In genomic region chr1:178652506-178652905, GRCh38 we compare ENCODE assay signal across 19 cellular contexts.
"Had no signal": no experiment of that assay in that cellular context is flagged by ENCODE, and none has a peak within 500 bp of the region (broad histone marks: within the 10 kb centered on the region; RNA-seq: fewer than 3 reads in every experiment).

No MANE protein-coding gene starts in this region.

- H3K4me3 ChIP-seq: body of pancreas, lung, pancreas, psoas muscle, right atrium auricular region, tibial nerve had no signal

- H3K36me3 ChIP-seq: pancreas, right atrium auricular region, tibial nerve had no signal

- H3K4me1 ChIP-seq: body of pancreas, pancreas, psoas muscle had no signal

- DNase-seq: activated B cell treated with CpG ODN at 0.5 μM for 24 hours; activated CD4-positive, alpha-beta memory T cell treated with anti-CD3 and anti-CD28 coated beads for 36 hours; activated CD4-positive, alpha-beta T cell treated with anti-CD3 and anti-CD28 coated beads for 36 hours; activated effector memory CD4-positive, alpha-beta T cell treated with Interleukin-2 at 50 U/mL for 16 hours; activated naive CD4-positive, alpha-beta T cell treated with anti-CD3 and anti-CD28 coated beads for 36 hours; activated T-cell treated with anti-CD3 and anti-CD28 coated beads, Interleukin-2, amount 50 U/mL, for 72 hours; body of pancreas; endodermal cell; immature natural killer cell; naive thymus-derived CD8-positive, alpha-beta T cell; pancreas; psoas muscle; stimulated activated CD4-positive, alpha-beta T cell treated with anti-CD3 and anti-CD28 coated beads, Interleukin-12 subunit alpha, Interleukin-12 subunit beta, amount 100 ng/mL, for 4 hours; stimulated activated naive CD8-positive, alpha-beta T cell treated with anti-CD3 and anti-CD28 coated beads, Interleukin-15, amount 100 ng/mL, for 72 hours; T1000 had no signal

- H3K27ac Mint-ChIP-seq: activated B cell treated with CpG ODN at 0.5 μM for 24 hours; activated CD4-positive, alpha-beta memory T cell treated with anti-CD3 and anti-CD28 coated beads for 36 hours; activated CD4-positive, alpha-beta T cell treated with anti-CD3 and anti-CD28 coated beads for 36 hours; activated naive CD4-positive, alpha-beta T cell treated with anti-CD3 and anti-CD28 coated beads for 36 hours; activated T-cell treated with anti-CD3 and anti-CD28 coated beads, Interleukin-2, amount 50 U/mL, for 72 hours; endodermal cell; immature natural killer cell; naive thymus-derived CD8-positive, alpha-beta T cell; T-helper 1 cell treated with Interleukin-12 subunit alpha and Interleukin-12 subunit beta and Interleukin-4 antibody, amounts not matched to agents 30 μg/mL and 1 μg/mL, for 36 hours had no signal

- H3K36me3 Mint-ChIP-seq: activated CD4-positive, alpha-beta memory T cell treated with anti-CD3 and anti-CD28 coated beads for 36 hours; immature natural killer cell; naive thymus-derived CD8-positive, alpha-beta T cell had no signal

- H3K9me3 Mint-ChIP-seq: activated B cell treated with CpG ODN at 0.5 μM for 24 hours; activated CD4-positive, alpha-beta memory T cell treated with anti-CD3 and anti-CD28 coated beads for 36 hours; activated naive CD4-positive, alpha-beta T cell treated with anti-CD3 and anti-CD28 coated beads for 36 hours; activated T-cell treated with anti-CD3 and anti-CD28 coated beads, Interleukin-2, amount 50 U/mL, for 72 hours; endodermal cell; naive thymus-derived CD8-positive, alpha-beta T cell; stimulated activated naive CD8-positive, alpha-beta T cell treated with anti-CD3 and anti-CD28 coated beads, Interleukin-15, amount 100 ng/mL, for 72 hours; T-helper 1 cell treated with Interleukin-12 subunit alpha and Interleukin-12 subunit beta and Interleukin-4 antibody, amounts not matched to agents 30 μg/mL and 1 μg/mL, for 36 hours had no signal

- H3K4me3 Mint-ChIP-seq: activated B cell treated with CpG ODN at 0.5 μM for 24 hours; activated CD4-positive, alpha-beta memory T cell treated with anti-CD3 and anti-CD28 coated beads for 36 hours; activated CD4-positive, alpha-beta T cell treated with anti-CD3 and anti-CD28 coated beads for 36 hours; activated naive CD4-positive, alpha-beta T cell treated with anti-CD3 and anti-CD28 coated beads for 36 hours; activated T-cell treated with anti-CD3 and anti-CD28 coated beads, Interleukin-2, amount 50 U/mL, for 72 hours; endodermal cell; immature natural killer cell; naive thymus-derived CD8-positive, alpha-beta T cell; stimulated activated naive CD8-positive, alpha-beta T cell treated with anti-CD3 and anti-CD28 coated beads, Interleukin-15, amount 100 ng/mL, for 72 hours; T-helper 1 cell treated with Interleukin-12 subunit alpha and Interleukin-12 subunit beta and Interleukin-4 antibody, amounts not matched to agents 30 μg/mL and 1 μg/mL, for 36 hours had no signal

- H3K4me1 Mint-ChIP-seq: activated CD4-positive, alpha-beta T cell treated with anti-CD3 and anti-CD28 coated beads for 36 hours; endodermal cell; immature natural killer cell; stimulated activated naive CD8-positive, alpha-beta T cell treated with anti-CD3 and anti-CD28 coated beads, Interleukin-15, amount 100 ng/mL, for 72 hours had no signal

- ATAC-seq: activated CD4-positive, alpha-beta T cell treated with anti-CD3 and anti-CD28 coated beads for 36 hours; activated T-cell treated with anti-CD3 and anti-CD28 coated beads, Interleukin-2, amount 50 U/mL, for 72 hours; body of pancreas; naive thymus-derived CD8-positive, alpha-beta T cell; psoas muscle; stimulated activated naive CD8-positive, alpha-beta T cell treated with anti-CD3 and anti-CD28 coated beads, Interleukin-15, amount 100 ng/mL, for 72 hours had no signal

- H3K27me3 Mint-ChIP-seq: activated B cell treated with CpG ODN at 0.5 μM for 24 hours had no signal

- H3K27me3 ChIP-seq: body of pancreas, pancreas, right atrium auricular region, tibial nerve had no signal

- H3K27ac ChIP-seq: body of pancreas, pancreas, psoas muscle, right atrium auricular region had no signal

- H3K9me3 ChIP-seq: body of pancreas, pancreas, psoas muscle, right atrium auricular region, tibial nerve had no signal
